In the genomic region with DNA sequence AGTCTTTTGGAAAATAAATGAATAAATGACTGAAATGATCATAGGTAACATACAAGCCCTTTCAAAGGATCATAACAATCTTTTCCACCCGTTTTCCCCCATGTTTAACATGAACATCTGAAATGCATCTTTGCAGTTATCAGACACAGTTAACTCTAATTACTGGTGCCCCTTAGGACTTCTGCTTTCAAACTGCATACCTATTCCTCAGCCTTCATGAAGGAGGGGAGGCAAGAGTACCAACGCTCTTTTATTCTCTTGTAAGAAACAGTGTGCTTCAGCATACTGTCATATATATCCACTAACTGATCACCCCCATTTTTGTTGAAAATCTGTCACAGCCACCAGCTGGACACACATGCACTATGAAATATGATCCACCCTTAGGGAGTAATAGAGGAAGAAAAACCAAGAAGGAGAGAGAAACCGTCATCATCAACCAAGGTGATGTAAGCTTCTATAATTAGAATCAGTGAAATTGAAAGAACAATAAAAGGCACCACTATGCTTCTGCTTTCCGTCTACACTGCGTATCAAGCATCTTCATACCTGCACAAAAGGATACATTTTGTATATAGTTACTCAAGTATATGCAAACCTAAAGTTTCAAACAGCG, we compare ENCODE assay signal across 1 cellular context.
TF ChIP-seq lines count a peak whose summit lies in the region.

No MANE protein-coding gene starts in this region.

TF ChIP-seq in GM12878, 131 proteins besides CTCF, POLR2A, EP300 and RAD21 (continued from another document):
- TF ChIP-seq, protein P1, sequence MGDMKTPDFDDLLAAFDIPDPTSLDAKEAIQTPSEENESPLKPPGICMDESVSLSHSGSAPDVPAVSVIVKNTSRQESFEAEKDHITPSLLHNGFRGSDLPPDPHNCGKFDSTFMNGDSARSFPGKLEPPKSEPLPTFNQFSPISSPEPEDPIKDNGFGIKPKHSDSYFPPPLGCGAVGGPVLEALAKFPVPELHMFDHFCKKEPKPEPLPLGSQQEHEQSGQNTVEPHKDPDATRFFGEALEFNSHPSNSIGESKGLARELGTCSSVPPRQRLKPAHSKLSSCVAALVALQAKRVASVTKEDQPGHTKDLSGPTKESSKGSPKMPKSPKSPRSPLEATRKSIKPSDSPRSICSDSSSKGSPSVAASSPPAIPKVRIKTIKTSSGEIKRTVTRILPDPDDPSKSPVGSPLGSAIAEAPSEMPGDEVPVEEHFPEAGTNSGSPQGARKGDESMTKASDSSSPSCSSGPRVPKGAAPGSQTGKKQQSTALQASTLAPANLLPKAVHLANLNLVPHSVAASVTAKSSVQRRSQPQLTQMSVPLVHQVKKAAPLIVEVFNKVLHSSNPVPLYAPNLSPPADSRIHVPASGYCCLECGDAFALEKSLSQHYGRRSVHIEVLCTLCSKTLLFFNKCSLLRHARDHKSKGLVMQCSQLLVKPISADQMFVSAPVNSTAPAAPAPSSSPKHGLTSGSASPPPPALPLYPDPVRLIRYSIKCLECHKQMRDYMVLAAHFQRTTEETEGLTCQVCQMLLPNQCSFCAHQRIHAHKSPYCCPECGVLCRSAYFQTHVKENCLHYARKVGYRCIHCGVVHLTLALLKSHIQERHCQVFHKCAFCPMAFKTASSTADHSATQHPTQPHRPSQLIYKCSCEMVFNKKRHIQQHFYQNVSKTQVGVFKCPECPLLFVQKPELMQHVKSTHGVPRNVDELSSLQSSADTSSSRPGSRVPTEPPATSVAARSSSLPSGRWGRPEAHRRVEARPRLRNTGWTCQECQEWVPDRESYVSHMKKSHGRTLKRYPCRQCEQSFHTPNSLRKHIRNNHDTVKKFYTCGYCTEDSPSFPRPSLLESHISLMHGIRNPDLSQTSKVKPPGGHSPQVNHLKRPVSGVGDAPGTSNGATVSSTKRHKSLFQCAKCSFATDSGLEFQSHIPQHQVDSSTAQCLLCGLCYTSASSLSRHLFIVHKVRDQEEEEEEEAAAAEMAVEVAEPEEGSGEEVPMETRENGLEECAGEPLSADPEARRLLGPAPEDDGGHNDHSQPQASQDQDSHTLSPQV (IDR thresholded peaks at IDR 0.05): no peak
- TF ChIP-seq MXI1 (IDR thresholded peaks at IDR 0.05; ENCODE audit: low read depth, low read length) (no peak), EGR1 (IDR thresholded peaks at IDR 0.05; ENCODE audit: borderline replicate concordance in 1 of 2, low read depth in 2 of 2, low read length in 2 of 2) (no peak), SIN3A (IDR thresholded peaks at IDR 0.05; ENCODE audit: low read depth, low read length) (no peak)
